1 cellular context compared by ENCODE assay signal in the genomic region with DNA sequence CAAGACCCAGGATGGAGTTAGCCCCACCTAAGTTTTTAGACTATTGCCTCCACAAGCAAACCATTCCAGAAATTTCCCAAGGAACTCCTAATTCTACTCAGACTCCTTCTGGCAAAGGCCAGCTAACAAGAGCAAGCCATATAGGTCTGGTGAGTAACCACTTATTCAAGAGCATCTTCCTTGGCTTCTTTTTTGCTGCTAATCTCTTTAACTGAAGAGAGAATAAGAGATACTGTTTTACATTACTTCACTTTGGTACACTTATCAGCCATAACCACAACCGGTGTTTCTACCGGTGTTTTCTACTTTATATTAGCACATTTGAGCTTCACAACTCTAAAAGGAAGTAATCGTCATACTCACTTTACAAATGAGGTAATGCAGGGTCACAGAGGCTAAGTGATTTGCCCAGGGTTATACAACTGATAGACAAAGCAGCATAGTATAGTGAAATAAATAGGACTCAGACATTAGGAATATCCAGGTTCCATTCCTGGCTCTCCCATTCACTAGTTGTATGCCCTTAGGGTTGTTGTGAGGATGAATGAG.
TF ChIP-seq lines count a peak whose summit lies in the region.

No MANE protein-coding gene starts in this region.

TF ChIP-seq in K562, 482 proteins besides CTCF, POLR2A, EP300 and RAD21 (continued from another document and continues in another):
- TF ChIP-seq, protein P1, sequence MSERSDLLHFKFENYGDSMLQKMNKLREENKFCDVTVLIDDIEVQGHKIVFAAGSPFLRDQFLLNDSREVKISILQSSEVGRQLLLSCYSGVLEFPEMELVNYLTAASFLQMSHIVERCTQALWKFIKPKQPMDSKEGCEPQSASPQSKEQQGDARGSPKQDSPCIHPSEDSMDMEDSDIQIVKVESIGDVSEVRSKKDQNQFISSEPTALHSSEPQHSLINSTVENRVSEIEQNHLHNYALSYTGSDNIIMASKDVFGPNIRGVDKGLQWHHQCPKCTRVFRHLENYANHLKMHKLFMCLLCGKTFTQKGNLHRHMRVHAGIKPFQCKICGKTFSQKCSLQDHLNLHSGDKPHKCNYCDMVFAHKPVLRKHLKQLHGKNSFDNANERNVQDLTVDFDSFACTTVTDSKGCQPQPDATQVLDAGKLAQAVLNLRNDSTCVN (CRISPR knock-in tag; IDR thresholded peaks at IDR 0.05) = no peak
- TF ChIP-seq RB1 (IDR thresholded peaks at IDR 0.05; ENCODE audit: low read depth) (no peak), HEY1 (CRISPR knock-in tag; IDR thresholded peaks at IDR 0.05; ENCODE audit: borderline replicate concordance) (no peak), ZNF184 (CRISPR knock-in tag; IDR thresholded peaks at IDR 0.05) (no peak), L3MBTL2 (IDR thresholded peaks at IDR 0.05) (0 out of 2 replicates have a peak, but pooled peaks have one; percentile 2), HINFP (tag; conservative IDR thresholded peaks at IDR 0.05; ENCODE audit: low read depth) (no peak), SAFB2 (IDR thresholded peaks at IDR 0.05; ENCODE audit: borderline replicate concordance, low read depth, low read length, severe bottlenecking) (no peak), E2F8 (IDR thresholded peaks at IDR 0.05; ENCODE audit: low read depth, partially characterized antibody) (no peak), ZBTB11 (CRISPR knock-in tag; IDR thresholded peaks at IDR 0.05) (no peak), LCOR (CRISPR knock-in tag; IDR thresholded peaks at IDR 0.05) (peak; percentile 67), ZNF282 (CRISPR knock-in tag; IDR thresholded peaks at IDR 0.05) (no peak), ZNF24 (IDR thresholded peaks at IDR 0.05) (peak; percentile 66; the same call in 1 of the 2 replicates), ZNF407 (IDR thresholded peaks at IDR 0.05; ENCODE audit: low read depth) (no peak), MED1 (CRISPR knock-in tag; IDR thresholded peaks at IDR 0.05; ENCODE audit: borderline replicate concordance) (no peak), POLR2AphosphoS5 (IDR thresholded peaks at IDR 0.05; ENCODE audit: control insufficient read depth, insufficient read depth, low read depth, low read length) (no peak), FUS (optimal IDR thresholded peaks at IDR 0.05; ENCODE audit: low read depth, low read length) (no peak), NUFIP1 (IDR thresholded peaks at IDR 0.05; ENCODE audit: partially characterized antibody) (no peak), ADNP (tag; IDR thresholded peaks at IDR 0.05) (no peak), SMARCA4 (IDR thresholded peaks at IDR 0.05) (peak; percentile 51; the same call in 1 of the 2 replicates), ZNF584 (CRISPR knock-in tag; IDR thresholded peaks at IDR 0.05; ENCODE audit: low read depth) (no peak), TCFL5 (CRISPR knock-in tag; conservative IDR thresholded peaks at IDR 0.05) (no peak), STAT5A (IDR thresholded peaks at IDR 0.05; ENCODE audit: borderline replicate concordance, low read length) (no peak), JUNB (CRISPR knock-in tag; conservative IDR thresholded peaks at IDR 0.05) (no peak), ZNF699 (CRISPR knock-in tag; IDR thresholded peaks at IDR 0.05; ENCODE audit: insufficient replicate concordance) (no peak), HMBOX1 (IDR thresholded peaks at IDR 0.05) (peak; percentile 80), ZNF778 (CRISPR knock-in tag; IDR thresholded peaks at IDR 0.05) (no peak), DNMT1 (IDR thresholded peaks at IDR 0.05) (peak; percentile 58; the same call in 1 of the 2 replicates), BHLHE40 (IDR thresholded peaks at IDR 0.05; ENCODE audit: low read length) (no peak), ZNF121 (CRISPR knock-in tag; conservative IDR thresholded peaks at IDR 0.05) (no peak), NFRKB (IDR thresholded peaks at IDR 0.05; ENCODE audit: low read depth) (0 out of 2 replicates have a peak, but pooled peaks have one; percentile 20), GABPB2 (CRISPR knock-in tag; conservative IDR thresholded peaks at IDR 0.05) (no peak), SRSF1 (IDR thresholded peaks at IDR 0.05; ENCODE audit: low read depth, low read length) (no peak), SRSF3 (IDR thresholded peaks at IDR 0.05; ENCODE audit: insufficient read depth, low read length) (no peak)
- TF ChIP-seq, protein P2, sequence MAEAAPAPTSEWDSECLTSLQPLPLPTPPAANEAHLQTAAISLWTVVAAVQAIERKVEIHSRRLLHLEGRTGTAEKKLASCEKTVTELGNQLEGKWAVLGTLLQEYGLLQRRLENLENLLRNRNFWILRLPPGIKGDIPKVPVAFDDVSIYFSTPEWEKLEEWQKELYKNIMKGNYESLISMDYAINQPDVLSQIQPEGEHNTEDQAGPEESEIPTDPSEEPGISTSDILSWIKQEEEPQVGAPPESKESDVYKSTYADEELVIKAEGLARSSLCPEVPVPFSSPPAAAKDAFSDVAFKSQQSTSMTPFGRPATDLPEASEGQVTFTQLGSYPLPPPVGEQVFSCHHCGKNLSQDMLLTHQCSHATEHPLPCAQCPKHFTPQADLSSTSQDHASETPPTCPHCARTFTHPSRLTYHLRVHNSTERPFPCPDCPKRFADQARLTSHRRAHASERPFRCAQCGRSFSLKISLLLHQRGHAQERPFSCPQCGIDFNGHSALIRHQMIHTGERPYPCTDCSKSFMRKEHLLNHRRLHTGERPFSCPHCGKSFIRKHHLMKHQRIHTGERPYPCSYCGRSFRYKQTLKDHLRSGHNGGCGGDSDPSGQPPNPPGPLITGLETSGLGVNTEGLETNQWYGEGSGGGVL (CRISPR knock-in tag; IDR thresholded peaks at IDR 0.05) = no peak
- TF ChIP-seq, protein P3, sequence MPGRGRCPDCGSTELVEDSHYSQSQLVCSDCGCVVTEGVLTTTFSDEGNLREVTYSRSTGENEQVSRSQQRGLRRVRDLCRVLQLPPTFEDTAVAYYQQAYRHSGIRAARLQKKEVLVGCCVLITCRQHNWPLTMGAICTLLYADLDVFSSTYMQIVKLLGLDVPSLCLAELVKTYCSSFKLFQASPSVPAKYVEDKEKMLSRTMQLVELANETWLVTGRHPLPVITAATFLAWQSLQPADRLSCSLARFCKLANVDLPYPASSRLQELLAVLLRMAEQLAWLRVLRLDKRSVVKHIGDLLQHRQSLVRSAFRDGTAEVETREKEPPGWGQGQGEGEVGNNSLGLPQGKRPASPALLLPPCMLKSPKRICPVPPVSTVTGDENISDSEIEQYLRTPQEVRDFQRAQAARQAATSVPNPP (IDR thresholded peaks at IDR 0.05; ENCODE audit: borderline replicate concordance, insufficient read depth, insufficient read length) = no peak
